ENCODE assay signal across 12 cellular contexts in genomic region chr4:150348079-150348478, GRCh38.
DNase-seq lines count a peak whose midpoint lies in the region; ATAC-seq and TF ChIP-seq lines count a peak whose summit lies in the region.
"Had no signal": no experiment of that assay in that cellular context is flagged by ENCODE, and none has a peak within 500 bp of the region (broad histone marks: within the 10 kb centered on the region; RNA-seq: fewer than 3 reads in every experiment).

No MANE protein-coding gene starts in this region.

- H3K9ac ChIP-seq in smooth muscle cell (ENCODE audit: low read depth), result no peak overlapping the region

- H3K79me2 ChIP-seq in smooth muscle cell (ENCODE audit: low read depth), result no peaks in the 10 kb centered on the region

- no peaks in the 10 kb centered on the region for H3K4me1 ChIP-seq in smooth muscle cell (ENCODE audit: low read depth)

- 60% methylated on average over 2 of the region's 2 CpGs for WGBS in smooth muscle cell (ENCODE audit: low lambda C conversion rate)

- TF ChIP-seq CTCF in smooth muscle cell (IDR thresholded peaks at IDR 0.05; ENCODE audit: borderline replicate concordance, insufficient read depth, poor library complexity, severe bottlenecking), result no peak

- H3K36me3 ChIP-seq in smooth muscle cell (ENCODE audit: low read depth), result no peaks in the 10 kb centered on the region

- peak overlapping the region; percentile 9 for H3K4me2 ChIP-seq in smooth muscle cell

- no peaks in the 10 kb centered on the region for H3K9me3 ChIP-seq in smooth muscle cell (replicated peaks; ENCODE audit: low read depth)

- ATAC-seq in HG02938 (IDR thresholded peaks at IDR 0.05; ENCODE audit: unreplicated experiment), result no peak
- ATAC-seq: left lobe of liver had no signal

- no peak overlapping the region for H2AFZ ChIP-seq in smooth muscle cell (ENCODE audit: low read depth)

- peak; percentile 5 for DNase-seq in DMS153 (lab: John Stamatoyannopoulos, UW)
- no peak for DNase-seq in DMS153 treated with DMSO at 0.1 percent for 48 hours (lab: John Stamatoyannopoulos, UW; ENCODE audit: unreplicated experiment)
- peak; percentile 86 for DNase-seq in RKO (ENCODE audit: low spot score)
- DNase-seq in fibroblast of peridontal ligament (ENCODE audit: extremely low read depth), result peak; percentile 41
- no peak for DNase-seq in smooth muscle cell (lab: John Stamatoyannopoulos, UW; ENCODE audit: unreplicated experiment)
- DNase-seq in activated CD4-positive, alpha-beta T cell treated with anti-CD3 and anti-CD28 coated beads, Interleukin-2, amount 50 U/mL, for 1 hour, result no peak
- no peak for DNase-seq in NCI-H748 (lab: John Stamatoyannopoulos, UW; ENCODE audit: unreplicated experiment)
- DNase-seq: activated CD4-positive, alpha-beta T cell treated with anti-CD3 and anti-CD28 coated beads, Interleukin-2, amount 50 U/mL, for 48 hours; NCI-H2107 had no signal

- H3K27ac ChIP-seq in smooth muscle cell (ENCODE audit: low read depth), result peak overlapping the region; percentile 37
- H3K27ac ChIP-seq: 22Rv1 had no signal

- no peak overlapping the region for H3K4me3 ChIP-seq in smooth muscle cell

- no peaks in the 10 kb centered on the region for H3K27me3 ChIP-seq in smooth muscle cell (ENCODE audit: low read depth)

- H3F3A ChIP-seq in smooth muscle cell (ENCODE audit: low read depth), result no peaks in the 10 kb centered on the region

- no peaks in the 10 kb centered on the region for H4K20me1 ChIP-seq in smooth muscle cell (ENCODE audit: low read depth)

Comparison
In these comparisons a context has a peak if more than half of its experiments do, and no peak if none do; other contexts are left out.
1. DNase-seq: peak in DMS153 (single experiment), RKO (single experiment) and fibroblast of peridontal ligament (single experiment); none in DMS153 treated with DMSO at 0.1 percent for 48 hours (single experiment), smooth muscle cell (single experiment), activated CD4-positive, alpha-beta T cell treated with anti-CD3 and anti-CD28 coated beads, Interleukin-2, amount 50 U/mL, for 1 hour (single experiment) and NCI-H748 (single experiment).